In the genomic region with DNA sequence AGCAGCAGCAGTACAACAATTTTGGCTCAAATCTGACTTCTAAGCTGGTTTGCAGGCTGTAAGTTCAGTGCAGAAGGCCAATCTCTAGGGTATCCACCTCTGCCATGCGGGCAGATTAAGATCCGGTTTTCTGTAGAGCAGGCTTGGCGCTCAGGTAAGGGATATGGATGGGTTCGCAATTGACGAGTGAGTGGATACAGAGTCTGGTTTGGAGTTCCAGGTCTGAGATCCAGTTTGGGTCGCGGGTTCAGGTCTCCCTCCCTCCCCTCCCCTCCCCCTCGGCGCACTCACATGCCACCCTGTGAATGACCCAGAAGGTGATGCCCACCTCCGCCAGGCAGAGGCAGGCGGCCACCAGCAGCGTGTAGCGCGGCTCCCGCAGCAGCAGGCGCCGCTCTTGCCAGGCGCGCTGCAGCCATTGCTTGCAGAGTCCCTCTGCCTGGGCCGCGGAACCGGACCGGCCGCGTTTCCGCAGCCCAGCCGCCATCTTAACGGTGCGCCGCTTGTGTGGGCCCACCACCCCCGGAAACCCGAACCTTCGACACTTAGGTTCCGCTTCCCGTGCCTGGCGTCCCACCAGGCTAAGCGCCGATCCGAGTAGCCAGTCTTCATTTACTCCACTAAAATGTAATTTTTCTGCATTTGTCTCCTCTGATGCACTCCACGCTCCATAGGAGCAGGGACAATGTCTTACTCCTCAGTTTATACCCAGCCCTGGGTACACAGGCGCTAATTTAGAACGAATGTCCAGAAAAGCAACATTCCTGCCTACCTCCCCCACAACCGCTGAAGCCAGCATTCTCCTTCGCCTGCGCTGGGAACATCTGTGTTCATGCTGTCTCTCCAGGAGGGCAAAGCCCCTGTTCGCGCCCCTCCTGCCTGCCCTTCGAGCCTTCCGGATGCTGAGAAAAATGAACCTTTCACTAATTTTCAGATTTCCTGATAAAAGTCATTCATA, we compare ENCODE assay signal across 8 cellular contexts. TPM values are rescaled to one million over a fixed set of nuclear protein-coding genes. Genes with fewer than 3 reads are reported as not detected.
DNase-seq lines count a peak whose midpoint lies in the region; ATAC-seq and TF ChIP-seq lines count a peak whose summit lies in the region.

Gene ALG3, minus strand, starts transcription at position 509 of the 958 bp plus-strand sequence. Its CDS starts 22 bp downstream, at position 487.

- H3K4me3 ChIP-seq in Karpas-422 (ENCODE audit: low read length): peak within 1 kb of the TSS; percentile 80
- H3K4me3 ChIP-seq in neuron (ENCODE audit: low read length): peak within 1 kb of the TSS; percentile 82
- H3K4me3 ChIP-seq in stomach smooth muscle (ENCODE audit: low read length in 2 of 2): peak within 1 kb of the TSS; percentile 90 to 97

- H3K4me1 ChIP-seq in Karpas-422 (ENCODE audit: low read length) (peaks cover 17% of the 10 kb centered on the region), foreskin keratinocyte (peaks cover 3% of the 10 kb centered on the region), neuron (ENCODE audit: insufficient read depth, low read length) (peaks cover 7% of the 10 kb centered on the region), stomach smooth muscle (ENCODE audit: control insufficient read depth, insufficient read depth, low read length) (peaks cover 28% of the 10 kb centered on the region)

- peak; percentile 20 for TF ChIP-seq CTCF in foreskin keratinocyte (conservative IDR thresholded peaks at IDR 0.05)

- H3K36me3 ChIP-seq in Karpas-422 (ENCODE audit: insufficient read depth, low read length) (peaks cover 9% of the 10 kb centered on the region; the same call in 1 of the 2 replicates), neuron (ENCODE audit: insufficient read depth, low read length) (peaks cover 18% of the 10 kb centered on the region), stomach smooth muscle (ENCODE audit: control insufficient read depth in 2 of 2, insufficient read depth in 2 of 2, low read length in 2 of 2) (peaks cover 8 to 19% of the 10 kb centered on the region in 2 donors)

- peak within 1 kb of the TSS; percentile 88 for H3K27ac ChIP-seq in Karpas-422 (ENCODE audit: low read length)
- peak within 1 kb of the TSS; percentile 46 for H3K27ac ChIP-seq in foreskin keratinocyte
- peak within 1 kb of the TSS; percentile 83 for H3K27ac ChIP-seq in stomach smooth muscle (ENCODE audit: low read length)

- H3K9me3 ChIP-seq in Karpas-422 (ENCODE audit: low read length) (no peaks in the 10 kb centered on the region), neuron (ENCODE audit: low read length) (no peaks in the 10 kb centered on the region), stomach smooth muscle (ENCODE audit: control insufficient read depth in 2 of 2, low read length in 2 of 2) (no peaks in the 10 kb centered on the region)

- H3K79me2 ChIP-seq in Karpas-422 (ENCODE audit: low read length): peaks cover 48% of the 10 kb centered on the region

- H3K4me2 ChIP-seq in Karpas-422 (ENCODE audit: low read depth, low read length, poor library complexity, severe bottlenecking): peak within 1 kb of the TSS; percentile 100

- H2AFZ ChIP-seq in Karpas-422 (ENCODE audit: low read length) (peak within 1 kb of the TSS; percentile 95), neuron (ENCODE audit: low read depth, low read length) (peak within 1 kb of the TSS; percentile 99)

- DNase-seq in DMS153 treated with DMSO at 0.1 percent for 48 hours (lab: John Stamatoyannopoulos, UW; ENCODE audit: unreplicated experiment) (peak; percentile 68), Karpas-422 (peak; percentile 98), SHP77 treated with DMSO at 0.1 percent for 48 hours (lab: John Stamatoyannopoulos, UW) (peak; percentile 48), foreskin keratinocyte (peak; percentile 68 to 80)
- DNase-seq in activated gamma-delta T cell treated with anti-CD3 and anti-CD28 coated beads, Interleukin-2, amount 50 U/mL, for 16 hours (ENCODE audit: low read depth): peak; percentile 84

- no peaks in the 10 kb centered on the region for H4K20me1 ChIP-seq in Karpas-422 (ENCODE audit: insufficient read depth, low read depth, low read length)

- H3K9me2 ChIP-seq in Karpas-422 (replicated peaks; ENCODE audit: insufficient read depth, low read length): no peaks in the 10 kb centered on the region

- ATAC-seq in GM21619 (IDR thresholded peaks at IDR 0.05; ENCODE audit: unreplicated experiment): peak; percentile 55
- peak; percentile 41 for ATAC-seq in foreskin keratinocyte

- H3K9ac ChIP-seq in Karpas-422 (ENCODE audit: low read length): peak within 1 kb of the TSS; percentile 93
- peak within 1 kb of the TSS; percentile 86 to 87 for H3K9ac ChIP-seq in stomach smooth muscle (ENCODE audit: low read length in 2 of 2)

- H3K27me3 ChIP-seq in Karpas-422 (ENCODE audit: low read length) (no peaks in the 10 kb centered on the region), foreskin keratinocyte (no peaks in the 10 kb centered on the region), neuron (ENCODE audit: insufficient read depth, low read length) (no peaks in the 10 kb centered on the region), stomach smooth muscle (ENCODE audit: control insufficient read depth in 1 of 2, insufficient read depth in 2 of 2, low read length in 2 of 2) (no peaks in the 10 kb centered on the region)

RNA-seq across cellular contexts. Expression of gene ALG3, which starts in this region (rescaled TPM):
- 80.1 and 108 TPM in 2 replicates for total RNA-seq in Karpas-422 (2014; rRNA removed; shearing (Covaris generic); ENCODE audit: low replicate concordance)
- total RNA-seq in foreskin keratinocyte: 36.8 and 38.5 TPM in 2 replicates
- 59.4 and 59.7 TPM in 2 replicates for polyA plus RNA-seq in foreskin keratinocyte

Comparison
In these comparisons a context has a peak if more than half of its experiments do, and no peak if none do; other contexts are left out.
1. Peak in every context shown above with its lines: DNase-seq, ATAC-seq, H3K4me3 ChIP-seq and H3K27ac ChIP-seq.
2. DNase-seq: peak in every context shown above with its lines; median percentile 98 in Karpas-422; 84 in activated gamma-delta T cell treated with anti-CD3 and anti-CD28 coated beads, Interleukin-2, amount 50 U/mL, for 16 hours; 74 in foreskin keratinocyte; 68 in DMS153 treated with DMSO at 0.1 percent for 48 hours; 48 in SHP77 treated with DMSO at 0.1 percent for 48 hours.